Comparison of ENCODE assay signal across 8 cellular contexts in the genomic region with DNA sequence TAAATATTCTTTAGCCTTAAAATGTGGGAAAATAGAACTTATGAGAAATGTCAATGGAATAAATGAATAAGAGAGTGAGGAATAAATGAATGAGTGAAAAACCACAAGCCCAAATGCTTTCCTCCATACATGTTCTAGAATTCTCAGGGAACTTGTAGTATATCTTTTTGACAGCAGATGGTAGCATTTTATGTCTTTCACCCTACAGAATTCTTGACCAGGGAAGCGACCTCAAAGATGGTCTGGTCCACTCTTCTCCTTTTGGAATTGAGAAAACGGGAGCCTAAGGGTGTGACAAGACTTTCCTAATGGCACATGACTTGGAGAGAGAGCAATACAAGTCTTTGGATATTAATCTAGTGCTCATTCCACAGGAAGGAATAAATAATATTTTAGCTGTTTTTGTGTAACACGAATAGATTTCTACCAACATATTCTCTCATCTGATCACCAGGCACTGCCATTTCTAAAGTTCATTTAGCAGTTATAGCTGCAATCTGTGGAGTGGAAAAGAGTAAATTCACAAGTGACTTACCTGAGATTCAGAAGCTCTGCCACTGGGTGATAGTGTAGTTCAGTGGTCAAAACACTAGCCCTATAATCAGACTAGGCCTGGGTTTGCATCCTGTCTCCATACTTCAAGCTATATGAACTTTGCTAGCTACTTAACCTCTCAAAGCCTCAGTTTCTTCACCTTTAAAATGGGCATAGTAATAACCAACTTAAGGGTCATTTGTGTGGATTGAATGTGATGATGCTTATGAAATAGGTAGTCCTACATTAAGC. TPM values are rescaled to one million over a fixed set of nuclear protein-coding genes. Genes with fewer than 3 reads are reported as not detected.
DNase-seq lines count a peak whose midpoint lies in the region; ATAC-seq and TF ChIP-seq lines count a peak whose summit lies in the region.

No MANE protein-coding gene starts in this region.

- H3K36me3 Mint-ChIP-seq in CD8-positive, alpha-beta memory T cell: peaks cover 0 to 4% (median 0%) of the 10 kb centered on the region in 3 donors
- no peaks in the 10 kb centered on the region for H3K36me3 Mint-ChIP-seq in endothelial cell (ENCODE audit: low read depth, unreplicated experiment)
- H3K36me3 Mint-ChIP-seq in neural crest cell (ENCODE audit: low read depth): no peaks in the 10 kb centered on the region

- H3K27ac ChIP-seq in CD8-positive, alpha-beta memory T cell (ENCODE audit: low read depth, low read length): no peak overlapping the region
- H3K27ac ChIP-seq in Panc1 (ENCODE audit: low read length): no peak overlapping the region

- peak; percentile 50 for ATAC-seq in GM21360 (IDR thresholded peaks at IDR 0.05; ENCODE audit: unreplicated experiment)
- ATAC-seq in Panc1: no peak
- no peak for ATAC-seq in HG03025 (IDR thresholded peaks at IDR 0.05; ENCODE audit: low FRiP score, unreplicated experiment)
- no peak for ATAC-seq in HG03159 (IDR thresholded peaks at IDR 0.05; ENCODE audit: unreplicated experiment)

- no TSS peak for BruUV-seq in Panc1 (replicated peaks; lab: Mats Ljungman, UMichigan)

- intact Hi-C loops in Panc1 (cut with micrococcal nuclease; ENCODE audit: unreplicated experiment): loop anchor here (2.0 to 5.0 kb wide), 2 partner anchors 112 to 206 kb away; no protein-coding TSS in a partner anchor

- DNase-seq in CD8-positive, alpha-beta memory T cell: peak in 2 of 5 donors; percentile 19 to 39
- no peak for DNase-seq in Panc1 (ENCODE audit: low read depth, low spot score)
- DNase-seq in endothelial cell (ENCODE audit: low spot score): no peak
- DNase-seq in neural crest cell (ENCODE audit: low read depth, low spot score): no peak
- no peak for DNase-seq in 8988T

- peaks cover 50% of the 10 kb centered on the region for H3K4me1 ChIP-seq in CD8-positive, alpha-beta memory T cell (ENCODE audit: insufficient read depth, low read length)
- H3K4me1 ChIP-seq in Panc1 (ENCODE audit: control insufficient read depth, insufficient read depth, low read length): no peaks in the 10 kb centered on the region

- no peaks in the 10 kb centered on the region for H3K36me3 ChIP-seq in CD8-positive, alpha-beta memory T cell (ENCODE audit: insufficient read depth, low read length)
- H3K36me3 ChIP-seq in Panc1 (ENCODE audit: control insufficient read depth, insufficient read depth, low read length): no peaks in the 10 kb centered on the region

- no peaks in the 10 kb centered on the region for H3K27me3 ChIP-seq in CD8-positive, alpha-beta memory T cell (ENCODE audit: insufficient read depth, low read length, poor library complexity, severe bottlenecking)
- H3K27me3 ChIP-seq in Panc1 (ENCODE audit: control insufficient read depth, insufficient read depth, low read length): no peaks in the 10 kb centered on the region; the same call in 1 of the 2 replicates

- peak overlapping the region in 1 of 7 donors; percentile 16 for H3K4me3 Mint-ChIP-seq in CD8-positive, alpha-beta memory T cell
- H3K4me3 Mint-ChIP-seq in endothelial cell (ENCODE audit: unreplicated experiment) (no peak overlapping the region), neural crest cell (no peak overlapping the region)

- TF ChIP-seq CTCF in Panc1 (IDR thresholded peaks at IDR 0.05) (peak; percentile 48; the same call in 1 of the 2 replicates), endothelial cell (IDR thresholded peaks at IDR 0.05; ENCODE audit: unreplicated experiment) (peak; percentile 34), neural crest cell (conservative IDR thresholded peaks at IDR 0.05) (peak; percentile 68)

- CTCF ChIA-PET in CD8-positive, alpha-beta memory T cell (lab: Charles Lee): interaction anchor here (0.6 to 3.5 kb wide), 26 partner anchors 9 to 209 kb away, joined by 3 to 59 read pairs (median 4); a partner anchor contains a TSS
- CTCF ChIA-PET in Panc1 (lab: Charles Lee): interaction anchor here (0.9 to 1.2 kb wide), 2 partner anchors 15 to 111 kb away, joined by 4 to 11 read pairs; a partner anchor contains a TSS

- in situ Hi-C loops in Panc1 (cut with HindIII; ENCODE audit: low pct_unique_long_range_greater_than_20kb, low sequenced_read_pairs): no loop called here

- H3K9me3 ChIP-seq in CD8-positive, alpha-beta memory T cell (ENCODE audit: low read length): no peaks in the 10 kb centered on the region
- H3K9me3 ChIP-seq in Panc1 (ENCODE audit: control insufficient read depth, insufficient read depth, low read depth, low read length): no peaks in the 10 kb centered on the region

- peak overlapping the region; percentile 0 to 43 (median 29) for H3K27ac Mint-ChIP-seq in CD8-positive, alpha-beta memory T cell
- H3K27ac Mint-ChIP-seq in endothelial cell (ENCODE audit: unreplicated experiment): no peak overlapping the region
- no peak overlapping the region for H3K27ac Mint-ChIP-seq in neural crest cell (ENCODE audit: unreplicated experiment)

- POLR2A ChIA-PET in CD8-positive, alpha-beta memory T cell (lab: Charles Lee): interaction anchor here (0.8 to 2.4 kb wide), 4 partner anchors 92 to 111 kb away, joined by 3 to 8 read pairs (median 6); no protein-coding TSS in a partner anchor
- POLR2A ChIA-PET in Panc1 (lab: Charles Lee): no interaction called here

- no peak overlapping the region for H3K4me3 ChIP-seq in CD8-positive, alpha-beta memory T cell (ENCODE audit: low read length)
- no peak overlapping the region for H3K4me3 ChIP-seq in Panc1 (ENCODE audit: low read depth in 2 of 2, low read length in 2 of 2)

- peaks cover 2 to 7% of the 10 kb centered on the region in 2 donors for H3K27me3 Mint-ChIP-seq in CD8-positive, alpha-beta memory T cell
- H3K27me3 Mint-ChIP-seq in endothelial cell (ENCODE audit: unreplicated experiment): no peaks in the 10 kb centered on the region
- peaks cover 85% of the 10 kb centered on the region for H3K27me3 Mint-ChIP-seq in neural crest cell (ENCODE audit: low read depth)

- H3K9me3 Mint-ChIP-seq in CD8-positive, alpha-beta memory T cell: no peaks in the 10 kb centered on the region
- no peaks in the 10 kb centered on the region for H3K9me3 Mint-ChIP-seq in endothelial cell (ENCODE audit: unreplicated experiment)
- H3K9me3 Mint-ChIP-seq in neural crest cell: no peaks in the 10 kb centered on the region

- H3K4me1 Mint-ChIP-seq in CD8-positive, alpha-beta memory T cell: peaks cover 49 to 54% (median 51%) of the 10 kb centered on the region in 3 donors
- no peaks in the 10 kb centered on the region for H3K4me1 Mint-ChIP-seq in endothelial cell (ENCODE audit: unreplicated experiment)
- H3K4me1 Mint-ChIP-seq in neural crest cell: no peaks in the 10 kb centered on the region

RNA-seq across cellular contexts. Expression of a gene that starts 15.0 kb away (rescaled TPM):
- 10 to 100 TPM; 72.2 to 76.5 TPM for total RNA-seq in CD8-positive, alpha-beta memory T cell
- 0.06 TPM for polyA plus RNA-seq in CD8-positive, alpha-beta memory T cell
- total RNA-seq in Panc1 (2021; ENCODE audit: unreplicated experiment) (0.08 TPM), endothelial cell (ENCODE audit: unreplicated experiment) (not detected), neural crest cell (not detected in 2 replicates)
- polyA plus RNA-seq in Panc1 (2012; ENCODE audit: insufficient read length): not detected

RNA-seq across cellular contexts. Expression of a gene that starts 28.6 kb away (rescaled TPM):
- total RNA-seq in CD8-positive, alpha-beta memory T cell: under 1 TPM; 0.31 to 0.75 TPM
- polyA plus RNA-seq in CD8-positive, alpha-beta memory T cell: 2.7 TPM
- total RNA-seq in Panc1 (2021; ENCODE audit: unreplicated experiment) (not detected), endothelial cell (ENCODE audit: unreplicated experiment) (0.21 TPM), neural crest cell (not detected in 2 replicates)
- polyA plus RNA-seq in Panc1 (2012; ENCODE audit: insufficient read length): not detected

Comparison
In these comparisons a context has a peak if more than half of its experiments do, and no peak if none do; other contexts are left out.
1. H3K27ac Mint-ChIP-seq: peak in CD8-positive, alpha-beta memory T cell (8 of 8); none in endothelial cell (single experiment) and neural crest cell (single experiment).
2. RNA of a gene that starts 15.0 kb away (total RNA-seq): 72.2 to 76.5 TPM in CD8-positive, alpha-beta memory T cell; 0.08 TPM in Panc1 (single experiment), not detected in endothelial cell (single experiment) and not detected in neural crest cell; every median in the first group is over 10 times any median in the second.
3. Peak in every context shown above with its lines, with median percentiles within 50 percentile points of each other: CTCF ChIP-seq.